ENCODE assay signal across 8 cellular contexts in genomic region chr12:67268896-67269631, GRCh38. TPM values are rescaled to one million over a fixed set of nuclear protein-coding genes. Genes with fewer than 3 reads are reported as not detected.
DNase-seq lines count a peak whose midpoint lies in the region; ATAC-seq and TF ChIP-seq lines count a peak whose summit lies in the region.

CAND1 (plus strand) TSS chr12:67269358; CDS start chr12:67269718, 360 bp downstream.

- H3K27me3 ChIP-seq in Peyer's patch (no peaks in the 10 kb centered on the region), muscle layer of duodenum (ENCODE audit: low read depth, low read length) (no peaks in the 10 kb centered on the region)

- peak in 3 of 6 experiments; percentile 1 to 26 (median 16) for TF ChIP-seq CTCF in Peyer's patch (IDR thresholded peaks at IDR 0.05)

- DNase-seq in DMS53 treated with DMSO at 0.1 percent for 48 hours (lab: John Stamatoyannopoulos, UW; ENCODE audit: unreplicated experiment) (peak; percentile 99), Peyer's patch (peak; percentile 95 to 99 (median 98))
- peak; percentile 96 to 97 for DNase-seq in activated T-cell treated with anti-CD3 and anti-CD28 coated beads, Interleukin-2, amount 50 U/mL, for 72 hours
- DNase-seq in stimulated activated CD8-positive, alpha-beta memory T cell treated with anti-CD3 and anti-CD28 coated beads, Interleukin-7, amount 100 ng/mL, for 4 hours (ENCODE audit: low read depth in 2 of 2) = peak; percentile 94 to 97

- H3K36me3 ChIP-seq in KOPT-K1 (ENCODE audit: insufficient read depth, low read length) = peaks cover 14% of the 10 kb centered on the region
- no peaks in the 10 kb centered on the region for H3K36me3 ChIP-seq in Peyer's patch
- peaks cover 0 to 19% of the 10 kb centered on the region in 2 donors for H3K36me3 ChIP-seq in muscle layer of duodenum (ENCODE audit: control insufficient read depth in 1 of 2, insufficient read depth in 2 of 2, low read length in 2 of 2)

- TF ChIP-seq POLR2A in Peyer's patch (IDR thresholded peaks at IDR 0.05) = peak; percentile 78 to 89

- peak within 1 kb of the TSS; percentile 99 for H3K27ac Mint-ChIP-seq in activated T-cell treated with anti-CD3 and anti-CD28 coated beads, Interleukin-2, amount 50 U/mL, for 72 hours

- ATAC-seq in GM21786 (IDR thresholded peaks at IDR 0.05; ENCODE audit: unreplicated experiment) = peak; percentile 76
- peak; percentile 81 for ATAC-seq in activated T-cell treated with anti-CD3 and anti-CD28 coated beads, Interleukin-2, amount 50 U/mL, for 72 hours (replicated peaks in 1 of 2)
- peak; percentile 95 for ATAC-seq in esophagus mucosa

- H3K27me3 Mint-ChIP-seq in activated T-cell treated with anti-CD3 and anti-CD28 coated beads, Interleukin-2, amount 50 U/mL, for 72 hours (ENCODE audit: low read depth) = no peaks in the 10 kb centered on the region

- H3K4me1 Mint-ChIP-seq in activated T-cell treated with anti-CD3 and anti-CD28 coated beads, Interleukin-2, amount 50 U/mL, for 72 hours (ENCODE audit: low read depth) = peaks cover 46% of the 10 kb centered on the region

- no peaks in the 10 kb centered on the region for H3K9me3 ChIP-seq in KOPT-K1 (ENCODE audit: insufficient read depth, low read length, poor library complexity, severe bottlenecking)
- H3K9me3 ChIP-seq in Peyer's patch = no peaks in the 10 kb centered on the region
- H3K9me3 ChIP-seq in muscle layer of duodenum (ENCODE audit: control insufficient read depth in 1 of 2, low read length in 2 of 2) = no peaks in the 10 kb centered on the region

- H3K36me3 Mint-ChIP-seq in activated T-cell treated with anti-CD3 and anti-CD28 coated beads, Interleukin-2, amount 50 U/mL, for 72 hours (ENCODE audit: insufficient read depth in 2 of 2) = peaks cover 7 to 16% of the 10 kb centered on the region in 2 donors

- no peaks in the 10 kb centered on the region for H3K9me3 Mint-ChIP-seq in activated T-cell treated with anti-CD3 and anti-CD28 coated beads, Interleukin-2, amount 50 U/mL, for 72 hours

- peak within 1 kb of the TSS; percentile 87 for H3K27ac ChIP-seq in KOPT-K1 (ENCODE audit: low read depth, low read length, poor library complexity, severe bottlenecking)
- H3K27ac ChIP-seq in Peyer's patch = peak within 1 kb of the TSS; percentile 91 to 99 (median 97)
- peak within 1 kb of the TSS; percentile 98 for H3K27ac ChIP-seq in muscle layer of duodenum (ENCODE audit: low read length)

- H3K4me3 ChIP-seq in Peyer's patch (peak within 1 kb of the TSS; percentile 74 to 92 (median 84)), muscle layer of duodenum (ENCODE audit: low read depth in 1 of 2, low read length in 2 of 2) (peak within 1 kb of the TSS; percentile 96)

- H3K4me1 ChIP-seq in Peyer's patch = peaks cover 0 to 38% (median 12%) of the 10 kb centered on the region in 4 donors
- peaks cover 18 to 27% of the 10 kb centered on the region in 2 donors for H3K4me1 ChIP-seq in muscle layer of duodenum (ENCODE audit: control insufficient read depth in 1 of 2, insufficient read depth in 2 of 2, low read length in 2 of 2)

- peak within 1 kb of the TSS; percentile 93 to 94 for H3K4me3 Mint-ChIP-seq in activated T-cell treated with anti-CD3 and anti-CD28 coated beads, Interleukin-2, amount 50 U/mL, for 72 hours

RNA-seq across cellular contexts. Expression of gene CAND1, which starts in this region (rescaled TPM):
- 10 to 100 TPM; 58.3 to 82.7 (median 74.6) TPM for total RNA-seq in Peyer's patch
- 100 to 1,000 TPM; 134 to 141 TPM for total RNA-seq in activated T-cell treated with anti-CD3 and anti-CD28 coated beads, Interleukin-2, amount 50 U/mL, for 72 hours
- 83.6 TPM for total RNA-seq in esophagus mucosa

Comparison
In these comparisons a context has a peak if more than half of its experiments do, and no peak if none do; other contexts are left out.
1. Peak in every context shown above with its lines: DNase-seq, ATAC-seq, H3K4me3 ChIP-seq and H3K27ac ChIP-seq.